In genomic region chr10:8726087-8726486, GRCh38 we compare ENCODE assay signal across 28 cellular contexts.
"Had no signal": no experiment of that assay in that cellular context is flagged by ENCODE, and none has a peak within 500 bp of the region (broad histone marks: within the 10 kb centered on the region; RNA-seq: fewer than 3 reads in every experiment).

No MANE protein-coding gene starts in this region.

- H3K27ac ChIP-seq: heart left ventricle, pancreas, prostate gland, sigmoid colon, upper lobe of left lung had no signal

- H3K36me3 ChIP-seq: heart left ventricle, pancreas, prostate gland, sigmoid colon, upper lobe of left lung had no signal

- H3K27me3 Mint-ChIP-seq: activated naive CD4-positive, alpha-beta T cell treated with anti-CD3 and anti-CD28 coated beads, Interleukin-2, amount 10 ng/mL, durations not matched to agents 7 days and 5 days; stimulated activated memory B cell treated with anti-CD40 and anti-IgM and Interleukin-4, amounts not matched to agents 10 μg/mL and 1 μg/mL and 100 μg/mL, for 72 hours; stimulated activated naive CD8-positive, alpha-beta T cell treated with anti-CD3 and anti-CD28 coated beads, Interleukin-15, amount 100 ng/mL, for 72 hours had no signal

- H3K27me3 ChIP-seq: heart left ventricle, pancreas, sigmoid colon, upper lobe of left lung had no signal

- H3K4me3 Mint-ChIP-seq: activated CD4-positive, alpha-beta T cell treated with anti-CD3 and anti-CD28 coated beads for 36 hours; activated naive CD4-positive, alpha-beta T cell treated with anti-CD3 and anti-CD28 coated beads, Interleukin-2, amount 10 ng/mL, durations not matched to agents 7 days and 5 days; activated T-helper 1 cell treated with anti-CD3 and anti-CD28 coated beads, Interleukin-12 subunit alpha, Interleukin-12 subunit beta, Interleukin-2, Interleukin-4 antibody, amounts not matched to agents 30 ng/mL and 10 ng/mL and 1 ng/mL, durations not matched to agents 14 hours and 24 hours and 36 hours; effector memory CD8-positive, alpha-beta T cell; immature natural killer cell; mesothelial cell of epicardium; naive B cell; stimulated activated memory B cell treated with anti-CD40 and anti-IgM and Interleukin-4, amounts not matched to agents 10 μg/mL and 1 μg/mL and 100 μg/mL, for 72 hours; stimulated activated naive CD8-positive, alpha-beta T cell treated with anti-CD3 and anti-CD28 coated beads, Interleukin-15, amount 100 ng/mL, for 72 hours had no signal

- H3K36me3 Mint-ChIP-seq: activated naive CD4-positive, alpha-beta T cell treated with anti-CD3 and anti-CD28 coated beads, Interleukin-2, amount 10 ng/mL, durations not matched to agents 7 days and 5 days; stimulated activated memory B cell treated with anti-CD40 and anti-IgM and Interleukin-4, amounts not matched to agents 10 μg/mL and 1 μg/mL and 100 μg/mL, for 72 hours had no signal

- H3K27ac Mint-ChIP-seq: activated CD4-positive, alpha-beta T cell treated with anti-CD3 and anti-CD28 coated beads for 36 hours; activated naive CD4-positive, alpha-beta T cell treated with anti-CD3 and anti-CD28 coated beads, Interleukin-2, amount 10 ng/mL, durations not matched to agents 7 days and 5 days; activated T-helper 1 cell treated with anti-CD3 and anti-CD28 coated beads, Interleukin-12 subunit alpha, Interleukin-12 subunit beta, Interleukin-2, Interleukin-4 antibody, amounts not matched to agents 30 ng/mL and 10 ng/mL and 1 ng/mL, durations not matched to agents 14 hours and 24 hours and 36 hours; effector memory CD8-positive, alpha-beta T cell; immature natural killer cell; naive B cell; stimulated activated memory B cell treated with anti-CD40 and anti-IgM and Interleukin-4, amounts not matched to agents 10 μg/mL and 1 μg/mL and 100 μg/mL, for 72 hours; stimulated activated naive CD8-positive, alpha-beta T cell treated with anti-CD3 and anti-CD28 coated beads, Interleukin-15, amount 100 ng/mL, for 72 hours had no signal

- FAIRE-seq: pancreas had no signal

- H3K4me1 Mint-ChIP-seq: activated CD4-positive, alpha-beta T cell treated with anti-CD3 and anti-CD28 coated beads for 36 hours; activated naive CD4-positive, alpha-beta T cell treated with anti-CD3 and anti-CD28 coated beads, Interleukin-2, amount 10 ng/mL, durations not matched to agents 7 days and 5 days; immature natural killer cell; naive B cell; stimulated activated memory B cell treated with anti-CD40 and anti-IgM and Interleukin-4, amounts not matched to agents 10 μg/mL and 1 μg/mL and 100 μg/mL, for 72 hours; stimulated activated naive CD8-positive, alpha-beta T cell treated with anti-CD3 and anti-CD28 coated beads, Interleukin-15, amount 100 ng/mL, for 72 hours had no signal

- ATAC-seq: activated CD4-positive, alpha-beta T cell treated with anti-CD3 and anti-CD28 coated beads for 36 hours; effector memory CD8-positive, alpha-beta T cell; heart left ventricle; left ventricle myocardium superior; pancreas; stimulated activated memory B cell treated with anti-CD40 and anti-IgM and Interleukin-4, amounts not matched to agents 10 μg/mL and 1 μg/mL and 100 μg/mL, for 72 hours; stimulated activated naive CD8-positive, alpha-beta T cell treated with anti-CD3 and anti-CD28 coated beads, Interleukin-15, amount 100 ng/mL, for 72 hours had no signal

- H3K9me3 ChIP-seq: pancreas, prostate gland had no signal

- DNase-seq: activated CD4-positive, alpha-beta T cell treated with anti-CD3 and anti-CD28 coated beads for 36 hours; activated CD4-positive, alpha-beta T cell treated with anti-CD3 and anti-CD28 coated beads, Interleukin-2, amount 50 U/mL, for 48 hours; activated CD4-positive, CD25-positive, alpha-beta regulatory T cell; activated CD8-positive, alpha-beta memory T cell treated with anti-CD3 and anti-CD28 coated beads for 24 hours; activated gamma-delta T cell; activated naive CD4-positive, alpha-beta T cell treated with anti-CD3 and anti-CD28 coated beads, Interleukin-2, amount 10 ng/mL, durations not matched to agents 7 days and 5 days; amygdala; caudate nucleus; cortex of kidney; effector memory CD8-positive, alpha-beta T cell; heart left ventricle; hypothalamus; immature natural killer cell; left ventricle myocardium superior; naive B cell; pancreas; sigmoid colon; stimulated activated CD4-positive, alpha-beta T cell treated with anti-CD3 and anti-CD28 coated beads, Interleukin-1b, Interleukin-23, amount 100 ng/mL, for 48 hours; stimulated activated CD4-positive, alpha-beta T cell treated with anti-CD3 and anti-CD28 coated beads, Interleukin-4, amount 100 ng/mL, for 4 hours; stimulated activated CD8-positive, alpha-beta memory T cell treated with anti-CD3 and anti-CD28 coated beads, Interleukin-4, amount 100 ng/mL, for 48 hours; stimulated activated naive CD8-positive, alpha-beta T cell treated with anti-CD3 and anti-CD28 coated beads, Interleukin-15, amount 100 ng/mL, for 72 hours; substantia nigra; upper lobe of left lung had no signal

- H3K4me3 ChIP-seq: heart left ventricle, pancreas, prostate gland, sigmoid colon, smooth muscle cell, upper lobe of left lung had no signal

- H3K4me1 ChIP-seq: heart left ventricle, pancreas, prostate gland, sigmoid colon, upper lobe of left lung had no signal

- H3K4me2 ChIP-seq: smooth muscle cell had no signal
